Comparison of ENCODE assay signal across 3 cellular contexts in genomic region chr22:40720538-40721256, GRCh38.
A peak's percentile ranks its signal among the peaks of the same experiment; 100 is the strongest.
TF ChIP-seq lines count a peak whose summit lies in the region.

No MANE protein-coding gene starts in this region.

TF ChIP-seq in HEK293, 187 proteins besides CTCF, POLR2A, EP300 and RAD21 (continues in another document):
- TF ChIP-seq ZNF544 (tag by site-specific recombination; IDR thresholded peaks at IDR 0.05) (no peak), SP7 (tag by site-specific recombination; IDR thresholded peaks at IDR 0.05) (peak; percentile 99), ZNF600 (tag by site-specific recombination; IDR thresholded peaks at IDR 0.05) (no peak), ZSCAN23 (tag by site-specific recombination; IDR thresholded peaks at IDR 0.05) (no peak; the same call in 1 of the 2 replicates), HOXC10 (CRISPR knock-in tag; IDR thresholded peaks at IDR 0.05) (no peak), YY2 (tag by site-specific recombination; IDR thresholded peaks at IDR 0.05) (no peak), ZNF433 (tag by site-specific recombination; IDR thresholded peaks at IDR 0.05; ENCODE audit: low read depth) (no peak), SCRT1 (tag by site-specific recombination; IDR thresholded peaks at IDR 0.05; ENCODE audit: borderline replicate concordance) (peak; percentile 9; the same call in 1 of the 2 replicates), KLF16 (tag by site-specific recombination; IDR thresholded peaks at IDR 0.05) (0 out of 2 replicates have a peak, but pooled peaks have one; percentile 47), ZFP69B (tag by site-specific recombination; IDR thresholded peaks at IDR 0.05) (peak; percentile 68; the same call in 1 of the 2 replicates), ZNF341 (tag by site-specific recombination; IDR thresholded peaks at IDR 0.05; ENCODE audit: low read depth) (no peak), KLF1 (tag by site-specific recombination; IDR thresholded peaks at IDR 0.05) (no peak), SETDB1 (IDR thresholded peaks at IDR 0.05; ENCODE audit: insufficient read length, low read length) (no peak), ZNF19 (tag by site-specific recombination; IDR thresholded peaks at IDR 0.05; ENCODE audit: low read depth) (no peak), ZSCAN16 (tag by site-specific recombination; IDR thresholded peaks at IDR 0.05) (no peak), ZNF354C (tag by site-specific recombination; IDR thresholded peaks at IDR 0.05; ENCODE audit: borderline replicate concordance, low read depth) (no peak)
- TF ChIP-seq, protein P1, sequence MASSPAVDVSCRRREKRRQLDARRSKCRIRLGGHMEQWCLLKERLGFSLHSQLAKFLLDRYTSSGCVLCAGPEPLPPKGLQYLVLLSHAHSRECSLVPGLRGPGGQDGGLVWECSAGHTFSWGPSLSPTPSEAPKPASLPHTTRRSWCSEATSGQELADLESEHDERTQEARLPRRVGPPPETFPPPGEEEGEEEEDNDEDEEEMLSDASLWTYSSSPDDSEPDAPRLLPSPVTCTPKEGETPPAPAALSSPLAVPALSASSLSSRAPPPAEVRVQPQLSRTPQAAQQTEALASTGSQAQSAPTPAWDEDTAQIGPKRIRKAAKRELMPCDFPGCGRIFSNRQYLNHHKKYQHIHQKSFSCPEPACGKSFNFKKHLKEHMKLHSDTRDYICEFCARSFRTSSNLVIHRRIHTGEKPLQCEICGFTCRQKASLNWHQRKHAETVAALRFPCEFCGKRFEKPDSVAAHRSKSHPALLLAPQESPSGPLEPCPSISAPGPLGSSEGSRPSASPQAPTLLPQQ (tag by site-specific recombination; IDR thresholded peaks at IDR 0.05) = peak; percentile 41; the same call in 1 of the 2 replicates
- TF ChIP-seq, protein P2, sequence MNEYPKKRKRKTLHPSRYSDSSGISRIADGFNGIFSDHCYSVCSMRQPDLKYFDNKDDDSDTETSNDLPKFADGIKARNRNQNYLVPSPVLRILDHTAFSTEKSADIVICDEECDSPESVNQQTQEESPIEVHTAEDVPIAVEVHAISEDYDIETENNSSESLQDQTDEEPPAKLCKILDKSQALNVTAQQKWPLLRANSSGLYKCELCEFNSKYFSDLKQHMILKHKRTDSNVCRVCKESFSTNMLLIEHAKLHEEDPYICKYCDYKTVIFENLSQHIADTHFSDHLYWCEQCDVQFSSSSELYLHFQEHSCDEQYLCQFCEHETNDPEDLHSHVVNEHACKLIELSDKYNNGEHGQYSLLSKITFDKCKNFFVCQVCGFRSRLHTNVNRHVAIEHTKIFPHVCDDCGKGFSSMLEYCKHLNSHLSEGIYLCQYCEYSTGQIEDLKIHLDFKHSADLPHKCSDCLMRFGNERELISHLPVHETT (tag by site-specific recombination; IDR thresholded peaks at IDR 0.05) = peak; percentile 43; the same call in 1 of the 2 replicates
- TF ChIP-seq, protein P3, sequence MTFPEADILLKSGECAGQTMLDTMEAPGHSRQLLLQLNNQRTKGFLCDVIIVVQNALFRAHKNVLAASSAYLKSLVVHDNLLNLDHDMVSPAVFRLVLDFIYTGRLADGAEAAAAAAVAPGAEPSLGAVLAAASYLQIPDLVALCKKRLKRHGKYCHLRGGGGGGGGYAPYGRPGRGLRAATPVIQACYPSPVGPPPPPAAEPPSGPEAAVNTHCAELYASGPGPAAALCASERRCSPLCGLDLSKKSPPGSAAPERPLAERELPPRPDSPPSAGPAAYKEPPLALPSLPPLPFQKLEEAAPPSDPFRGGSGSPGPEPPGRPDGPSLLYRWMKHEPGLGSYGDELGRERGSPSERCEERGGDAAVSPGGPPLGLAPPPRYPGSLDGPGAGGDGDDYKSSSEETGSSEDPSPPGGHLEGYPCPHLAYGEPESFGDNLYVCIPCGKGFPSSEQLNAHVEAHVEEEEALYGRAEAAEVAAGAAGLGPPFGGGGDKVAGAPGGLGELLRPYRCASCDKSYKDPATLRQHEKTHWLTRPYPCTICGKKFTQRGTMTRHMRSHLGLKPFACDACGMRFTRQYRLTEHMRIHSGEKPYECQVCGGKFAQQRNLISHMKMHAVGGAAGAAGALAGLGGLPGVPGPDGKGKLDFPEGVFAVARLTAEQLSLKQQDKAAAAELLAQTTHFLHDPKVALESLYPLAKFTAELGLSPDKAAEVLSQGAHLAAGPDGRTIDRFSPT (tag by site-specific recombination; IDR thresholded peaks at IDR 0.05) = peak; percentile 89

TF ChIP-seq in K562, 482 proteins besides CTCF, POLR2A, EP300 and RAD21 (continues in another document):
- TF ChIP-seq STAT5B (CRISPR knock-in tag; IDR thresholded peaks at IDR 0.05) (no peak), MEIS2 (IDR thresholded peaks at IDR 0.05; ENCODE audit: partially characterized antibody) (peak; percentile 69), CREM (IDR thresholded peaks at IDR 0.05; ENCODE audit: low read depth) (no peak), SPI1 (IDR thresholded peaks at IDR 0.05; ENCODE audit: borderline replicate concordance, low read depth, low read length) (no peak), HMGXB4 (CRISPR knock-in tag; IDR thresholded peaks at IDR 0.05) (no peak), ZNF239 (CRISPR knock-in tag; IDR thresholded peaks at IDR 0.05) (no peak), PKNOX1 (IDR thresholded peaks at IDR 0.05) (peak; percentile 9; the same call in 1 of the 2 replicates), ZNF512 (tag; IDR thresholded peaks at IDR 0.05) (no peak)
- TF ChIP-seq, protein P4, sequence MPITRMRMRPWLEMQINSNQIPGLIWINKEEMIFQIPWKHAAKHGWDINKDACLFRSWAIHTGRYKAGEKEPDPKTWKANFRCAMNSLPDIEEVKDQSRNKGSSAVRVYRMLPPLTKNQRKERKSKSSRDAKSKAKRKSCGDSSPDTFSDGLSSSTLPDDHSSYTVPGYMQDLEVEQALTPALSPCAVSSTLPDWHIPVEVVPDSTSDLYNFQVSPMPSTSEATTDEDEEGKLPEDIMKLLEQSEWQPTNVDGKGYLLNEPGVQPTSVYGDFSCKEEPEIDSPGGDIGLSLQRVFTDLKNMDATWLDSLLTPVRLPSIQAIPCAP (CRISPR knock-in tag; IDR thresholded peaks at IDR 0.05; ENCODE audit: borderline replicate concordance) = no peak

TF ChIP-seq in GM12891, 5 proteins besides CTCF, POLR2A, EP300 and RAD21:
- TF ChIP-seq SPI1 (IDR thresholded peaks at IDR 0.05; ENCODE audit: low read depth, low read length) (no peak), TAF1 (IDR thresholded peaks at IDR 0.05; ENCODE audit: low read depth, low read length) (no peak), POLR2AphosphoS5 (IDR thresholded peaks at IDR 0.05; ENCODE audit: low read depth, low read length) (no peak), PAX5 (IDR thresholded peaks at IDR 0.05; ENCODE audit: insufficient read depth, low read length, severe bottlenecking) (no peak), POU2F2 (IDR thresholded peaks at IDR 0.05; ENCODE audit: low read depth, low read length) (no peak)
